ENCODE assay signal across 1 cellular context in genomic region chr6:10522929-10523573, GRCh38.
TF ChIP-seq lines count a peak whose summit lies in the region.

No MANE protein-coding gene starts in this region.

TF ChIP-seq in H1, 55 proteins besides CTCF, POLR2A, EP300 and RAD21:
- TF ChIP-seq CHD7 (IDR thresholded peaks at IDR 0.05; ENCODE audit: insufficient replicate concordance, low read length) (peak; percentile 30), NRF1 (IDR thresholded peaks at IDR 0.05; ENCODE audit: low read depth, low read length) (no peak), KDM1A (IDR thresholded peaks at IDR 0.05; ENCODE audit: borderline replicate concordance, low read length) (peak; percentile 52; the same call in 1 of the 2 replicates), TBP (IDR thresholded peaks at IDR 0.05; ENCODE audit: low read depth, low read length) (peak; percentile 90), RXRA (IDR thresholded peaks at IDR 0.05; ENCODE audit: insufficient read depth, low read depth, low read length) (no peak), TEAD4 (IDR thresholded peaks at IDR 0.05; ENCODE audit: low read depth, low read length) (0 out of 2 replicates have a peak, but pooled peaks have one; percentile 2)
